ENCODE assay signal across 25 cellular contexts in the genomic region with DNA sequence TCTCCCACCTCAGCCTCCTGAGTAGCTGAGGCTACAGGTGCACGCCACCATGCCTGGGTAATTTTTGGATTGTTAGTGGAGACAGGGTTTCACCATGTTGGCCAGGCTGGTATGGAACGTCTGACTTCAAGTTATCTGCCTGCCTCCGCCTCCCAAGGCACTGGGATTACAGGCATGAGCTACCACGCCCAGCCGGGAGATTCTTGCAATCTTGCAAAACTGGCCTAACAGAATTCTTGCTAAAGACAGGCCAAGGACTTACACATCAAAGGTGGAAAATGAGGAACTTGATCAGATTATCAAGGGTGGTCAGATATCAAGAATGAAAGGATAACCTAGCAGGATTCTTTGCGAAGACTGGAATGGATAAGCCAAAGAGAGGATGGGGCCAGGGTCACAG.
"Had no signal": no experiment of that assay in that cellular context is flagged by ENCODE, and none has a peak within 500 bp of the region (broad histone marks: within the 10 kb centered on the region; RNA-seq: fewer than 3 reads in every experiment).

No MANE protein-coding gene starts in this region.

- ATAC-seq: activated T-helper 17 cell treated with anti-CD3 and anti-CD28 coated beads, Interleukin-2, amount 50 U/mL, for 72 hours; T-cell had no signal

- H3K4me3 ChIP-seq: adrenal gland, breast epithelium had no signal

- DNase-seq: activated CD4-positive, alpha-beta memory T cell treated with anti-CD3 and anti-CD28 coated beads, Interleukin-2, amount 10 ng/mL, durations not matched to agents 7 days and 5 days; activated CD4-positive, alpha-beta T cell treated with anti-CD3 and anti-CD28 coated beads, Interleukin-2, amount 10 ng/mL, durations not matched to agents 7 days and 5 days; activated CD4-positive, CD25-positive, alpha-beta regulatory T cell; activated gamma-delta T cell; activated naive CD4-positive, alpha-beta T cell treated with anti-CD3 and anti-CD28 coated beads for 36 hours; activated T-cell treated with anti-CD3 and anti-CD28 coated beads for 4 hours; activated T-cell treated with anti-CD3 and anti-CD28 coated beads, Interleukin-2, amount 50 U/mL, for 48 hours; adrenal gland; aorta; central memory CD4-positive, alpha-beta T cell; Kasumi-1; KBM-7; NCI-H1105 treated with DMSO at 0.1 percent for 48 hours; NCI-H1436 treated with DMSO at 0.1 percent for 48 hours; NCI-H187; NCI-H2081; NCI-H510A treated with DMSO at 0.1 percent for 48 hours; NCI-H69; NK-92 treated with Interleukin-12 subunit alpha and Interleukin-12 subunit beta, amount 100 ng/mL, for 24 hours; SIG-M5; T-cell; T-helper 2 cell had no signal

- H3K36me3 ChIP-seq: adrenal gland, breast epithelium had no signal

- H3K27ac ChIP-seq: adrenal gland, breast epithelium, VCaP had no signal

- H3K27me3 ChIP-seq: adrenal gland, breast epithelium had no signal

- H3K4me1 ChIP-seq: adrenal gland, breast epithelium had no signal
